In the genomic region with DNA sequence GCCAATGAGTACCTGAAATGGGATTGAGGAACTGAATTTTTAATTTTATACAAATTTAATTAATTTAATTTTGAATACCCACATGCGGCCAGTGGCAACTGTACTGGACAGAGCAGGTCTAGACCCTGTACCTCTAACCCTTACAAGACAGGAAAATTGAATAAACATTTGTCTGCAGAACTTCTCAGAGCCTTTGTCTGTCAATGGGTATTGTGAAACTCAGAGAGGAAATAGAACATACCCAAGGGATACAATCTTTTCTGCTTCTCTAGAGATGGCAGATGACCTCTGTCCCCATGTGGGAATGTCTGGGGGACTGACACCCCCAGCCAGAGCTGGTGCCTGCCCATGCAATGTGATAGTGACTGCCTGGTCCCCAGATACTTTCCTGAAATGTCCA, we compare ENCODE assay signal across 24 cellular contexts.
"Had no signal": no experiment of that assay in that cellular context is flagged by ENCODE, and none has a peak within 500 bp of the region (broad histone marks: within the 10 kb centered on the region; RNA-seq: fewer than 3 reads in every experiment).

No MANE protein-coding gene starts in this region.

- H3K36me3 ChIP-seq: ascending aorta, gastrocnemius medialis, heart left ventricle, WERI-Rb-1 had no signal

- ATAC-seq: activated CD4-positive, CD25-positive, alpha-beta regulatory T cell treated with anti-CD3 and anti-CD28 coated beads, Interleukin-2, amount 50 U/mL, for 24 hours; activated CD8-positive, alpha-beta T cell treated with anti-CD3 and anti-CD28 coated beads for 36 hours; activated T-cell treated with anti-CD3 and anti-CD28 coated beads, Interleukin-2, amount 50 U/mL, for 4 hours; effector memory CD8-positive, alpha-beta T cell; gastrocnemius medialis; heart left ventricle; T-cell had no signal

- FAIRE-seq: colon had no signal

- DNase-seq: activated B cell treated with CpG ODN at 0.5 μM for 24 hours; activated CD4-positive, alpha-beta T cell treated with anti-CD3 and anti-CD28 coated beads for 48 hours; activated CD4-positive, alpha-beta T cell treated with anti-CD3 and anti-CD28 coated beads, Interleukin-2, amount 50 U/mL, for 1 hour; activated CD4-positive, alpha-beta T cell treated with anti-CD3 and anti-CD28 coated beads, Interleukin-2, amount 50 U/mL, for 48 hours; activated CD8-positive, alpha-beta memory T cell treated with anti-CD3 and anti-CD28 coated beads for 24 hours; activated CD8-positive, alpha-beta T cell treated with anti-CD3 and anti-CD28 coated beads for 36 hours; activated effector memory CD4-positive, alpha-beta T cell treated with anti-CD3 and anti-CD28 coated beads, Interleukin-2, amount 50 U/mL, for 16 hours; activated naive CD4-positive, alpha-beta T cell treated with anti-CD3 and anti-CD28 coated beads for 36 hours; activated naive CD8-positive, alpha-beta T cell treated with anti-CD3 and anti-CD28 coated beads for 36 hours; activated T-cell treated with anti-CD3 and anti-CD28 coated beads, Interleukin-2, amount 50 U/mL, for 4 hours; caudate nucleus; cortex of kidney; dermis blood vessel endothelial cell; effector CD4-positive, alpha-beta T cell; effector memory CD8-positive, alpha-beta T cell; gastrocnemius medialis; glutamatergic neuron; heart left ventricle; T-cell; T-helper 9 cell; WERI-Rb-1 had no signal

- H3K4me3 ChIP-seq: ascending aorta, gastrocnemius medialis, heart left ventricle had no signal

- H3K9me3 ChIP-seq: ascending aorta, gastrocnemius medialis, heart left ventricle had no signal

- H3K27me3 ChIP-seq: ascending aorta, gastrocnemius medialis, heart left ventricle had no signal

- H3K27ac ChIP-seq: ascending aorta, gastrocnemius medialis, heart left ventricle, WERI-Rb-1 had no signal

- H3K4me1 ChIP-seq: ascending aorta, gastrocnemius medialis, heart left ventricle had no signal
